Comparison of ENCODE assay signal across 8 cellular contexts in genomic region chr4:146243141-146243882, GRCh38. TPM values are rescaled to one million over a fixed set of nuclear protein-coding genes. Genes with fewer than 3 reads are reported as not detected.
DNase-seq lines count a peak whose midpoint lies in the region; ATAC-seq and TF ChIP-seq lines count a peak whose summit lies in the region.

No MANE protein-coding gene starts in this region.

- TF ChIP-seq CTCF in BE2C (IDR thresholded peaks at IDR 0.05; ENCODE audit: low read depth, low read length) (peak; percentile 53), smooth muscle cell (IDR thresholded peaks at IDR 0.05; ENCODE audit: borderline replicate concordance, insufficient read depth, poor library complexity, severe bottlenecking) (peak; percentile 52), gastroesophageal sphincter (IDR thresholded peaks at IDR 0.05) (peak in 1 of 4 experiments; percentile 28)

- no peak overlapping the region for H3K4me2 ChIP-seq in smooth muscle cell

- H3K79me2 ChIP-seq in smooth muscle cell (ENCODE audit: low read depth): no peaks in the 10 kb centered on the region

- no peak for TF ChIP-seq EP300 in gastroesophageal sphincter (IDR thresholded peaks at IDR 0.05)

- H3K4me3 ChIP-seq in BE2C (ENCODE audit: low read depth, low read length): no peak overlapping the region
- H3K4me3 ChIP-seq in smooth muscle cell: no peak overlapping the region
- H3K4me3 ChIP-seq in gastroesophageal sphincter: no peak overlapping the region

- ATAC-seq in GM19452 (IDR thresholded peaks at IDR 0.05; ENCODE audit: unreplicated experiment) (peak; percentile 67), HG03520 (IDR thresholded peaks at IDR 0.05; ENCODE audit: unreplicated experiment) (peak; percentile 86), gastroesophageal sphincter (no peak)

- DNase-seq in BE2C (no peak), ecto neural progenitor cell (ENCODE audit: low spot score) (peak; percentile 65), smooth muscle cell (lab: John Stamatoyannopoulos, UW; ENCODE audit: unreplicated experiment) (no peak), HuH-7.5 (ENCODE audit: low spot score) (no peak)
- peak; percentile 86 for DNase-seq in activated CD4-positive, alpha-beta T cell treated with anti-CD3 and anti-CD28 coated beads for 48 hours

- no peak overlapping the region for H3K9ac ChIP-seq in smooth muscle cell (ENCODE audit: low read depth)

- no peaks in the 10 kb centered on the region for H3F3A ChIP-seq in smooth muscle cell (ENCODE audit: low read depth)

- 66% methylated on average over 23 of the region's 24 CpGs for WGBS in smooth muscle cell (ENCODE audit: low lambda C conversion rate)
- 100% methylated on average over 4 of the region's 24 CpGs; no CpG with 5 or more reads in 1 of the 2 donors for WGBS in gastroesophageal sphincter (ENCODE audit: low coverage in 1 of 2), 2 donors

- H3K9me3 ChIP-seq in BE2C (no peaks in the 10 kb centered on the region), smooth muscle cell (replicated peaks; ENCODE audit: low read depth) (no peaks in the 10 kb centered on the region), gastroesophageal sphincter (no peaks in the 10 kb centered on the region)

- H4K20me1 ChIP-seq in smooth muscle cell (ENCODE audit: low read depth): no peaks in the 10 kb centered on the region

- H3K4me1 ChIP-seq in BE2C (peaks cover 20% of the 10 kb centered on the region), smooth muscle cell (ENCODE audit: low read depth) (no peaks in the 10 kb centered on the region), gastroesophageal sphincter (peaks cover 0 to 59% (median 14%) of the 10 kb centered on the region in 3 donors)

- TF ChIP-seq POLR2A in gastroesophageal sphincter (IDR thresholded peaks at IDR 0.05): no peak

- no peak overlapping the region for H2AFZ ChIP-seq in smooth muscle cell (ENCODE audit: low read depth)

- H3K36me3 ChIP-seq in BE2C (no peaks in the 10 kb centered on the region), smooth muscle cell (ENCODE audit: low read depth) (no peaks in the 10 kb centered on the region), gastroesophageal sphincter (no peaks in the 10 kb centered on the region)

- H3K27me3 ChIP-seq in BE2C: no peaks in the 10 kb centered on the region
- H3K27me3 ChIP-seq in smooth muscle cell (ENCODE audit: low read depth): no peaks in the 10 kb centered on the region
- no peaks in the 10 kb centered on the region for H3K27me3 ChIP-seq in gastroesophageal sphincter

- H3K27ac ChIP-seq in smooth muscle cell (ENCODE audit: low read depth) (no peak overlapping the region), gastroesophageal sphincter (peak overlapping the region in 2 of 4 donors; percentile 48 to 80)

RNA-seq across cellular contexts. Expression of gene REELD1, which starts 29.0 kb away (rescaled TPM):
- 0.80 TPM for polyA plus RNA-seq in BE2C (2012; ENCODE audit: insufficient read depth, insufficient read length, low read depth)
- total RNA-seq in smooth muscle cell: 0.31 TPM in 1 of 2 replicates, not detected in the other
- polyA plus RNA-seq in smooth muscle cell: not detected in 2 replicates
- 1 to 10 TPM in 1 of 4 donors, under 1 TPM in 1, not detected in 2; 0.78 to 1.4 TPM for total RNA-seq in gastroesophageal sphincter

Comparison
In these comparisons a context has a peak if more than half of its experiments do, and no peak if none do; other contexts are left out.
1. DNase-seq: peak in activated CD4-positive, alpha-beta T cell treated with anti-CD3 and anti-CD28 coated beads for 48 hours (single experiment) and ecto neural progenitor cell (single experiment); none in BE2C (single experiment), smooth muscle cell (single experiment) and HuH-7.5 (single experiment).